ENCODE assay signal across 14 cellular contexts in the genomic region with DNA sequence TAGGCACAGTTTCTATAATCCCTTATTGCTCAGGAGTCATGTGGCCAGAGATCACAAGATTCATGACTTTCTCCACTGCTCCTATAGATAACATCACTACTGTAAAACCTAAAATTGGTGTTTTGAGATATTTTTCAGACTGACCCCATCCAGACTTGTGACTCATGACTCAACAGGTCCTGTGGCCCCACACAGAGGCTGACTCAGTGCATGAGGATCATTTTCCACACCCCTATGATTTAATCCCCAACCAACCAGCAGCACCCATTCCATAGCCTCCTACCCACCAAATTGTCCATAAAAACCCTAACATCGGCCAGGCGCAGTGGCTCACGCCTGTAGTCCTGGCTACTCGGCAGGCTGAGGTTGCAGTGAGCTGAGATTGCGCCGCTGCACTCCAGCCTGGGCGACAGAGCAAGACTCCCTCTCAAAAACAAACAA. TPM values are rescaled to one million over a fixed set of nuclear protein-coding genes. Genes with fewer than 3 reads are reported as not detected.
DNase-seq lines count a peak whose midpoint lies in the region; ATAC-seq, FAIRE-seq and TF ChIP-seq lines count a peak whose summit lies in the region.
"Had no signal": no experiment of that assay in that cellular context is flagged by ENCODE, and none has a peak within 500 bp of the region (broad histone marks: within the 10 kb centered on the region; RNA-seq: fewer than 3 reads in every experiment).

No MANE protein-coding gene starts in this region.

- peak; percentile 88 for FAIRE-seq in astrocyte (lab: Jason Lieb, UNC)

- TF ChIP-seq POLR2A in tibial nerve (IDR thresholded peaks at IDR 0.05) (no peak), esophagus squamous epithelium (IDR thresholded peaks at IDR 0.05) (no peak)

- peaks cover 6% of the 10 kb centered on the region for H3K4me1 Mint-ChIP-seq in astrocyte (ENCODE audit: low read depth, unreplicated experiment)

- H3K9me3 ChIP-seq in astrocyte (ENCODE audit: insufficient read depth, low read depth, low read length) (no peaks in the 10 kb centered on the region), MM.1S (replicated peaks; ENCODE audit: insufficient read depth, low read length) (no peaks in the 10 kb centered on the region), tibial nerve (no peaks in the 10 kb centered on the region), esophagus squamous epithelium (no peaks in the 10 kb centered on the region)
- H3K9me3 ChIP-seq: left ventricle myocardium inferior, right atrium auricular region had no signal

- no peaks in the 10 kb centered on the region for H3K27me3 Mint-ChIP-seq in astrocyte (ENCODE audit: low read depth, unreplicated experiment)
- H3K27me3 Mint-ChIP-seq: effector memory CD8-positive, alpha-beta T cell had no signal

- no peak overlapping the region for H3K27ac ChIP-seq in astrocyte (ENCODE audit: low read depth, low read length)
- H3K27ac ChIP-seq in MM.1S (ENCODE audit: low read length) = no peak overlapping the region
- H3K27ac ChIP-seq in tibial nerve = no peak overlapping the region
- no peak overlapping the region for H3K27ac ChIP-seq in esophagus squamous epithelium
- H3K27ac ChIP-seq: left ventricle myocardium inferior, right atrium auricular region had no signal

- H4K20me1 ChIP-seq in astrocyte (ENCODE audit: insufficient read depth, low read length) (no peaks in the 10 kb centered on the region), MM.1S (ENCODE audit: insufficient read depth, low read length) (no peaks in the 10 kb centered on the region)

- H3K36me3 ChIP-seq in astrocyte (ENCODE audit: insufficient read depth, low read length) = no peaks in the 10 kb centered on the region
- H3K36me3 ChIP-seq in MM.1S (replicated peaks; ENCODE audit: insufficient read depth, low read length) = no peaks in the 10 kb centered on the region
- no peaks in the 10 kb centered on the region for H3K36me3 ChIP-seq in tibial nerve
- no peaks in the 10 kb centered on the region for H3K36me3 ChIP-seq in esophagus squamous epithelium
- H3K36me3 ChIP-seq: left ventricle myocardium inferior, right atrium auricular region had no signal

- no peaks in the 10 kb centered on the region for H3K9me3 Mint-ChIP-seq in astrocyte (ENCODE audit: unreplicated experiment)
- H3K9me3 Mint-ChIP-seq: activated T-cell treated with anti-CD3 and anti-CD28 coated beads, Interleukin-2, amount 50 U/mL, for 4 hours; effector memory CD8-positive, alpha-beta T cell had no signal

- ATAC-seq in GM18909 (IDR thresholded peaks at IDR 0.05; ENCODE audit: poor library complexity, unreplicated experiment) = no peak
- ATAC-seq: effector memory CD8-positive, alpha-beta T cell had no signal

- DNase-seq in Daoy (ENCODE audit: low read depth) (peak; percentile 73), HK-2 (ENCODE audit: unreplicated experiment) (peak; percentile 61), astrocyte (ENCODE audit: low read depth) (peak; percentile 86), iris pigment epithelial cell (ENCODE audit: low read depth) (peak; percentile 78), MM.1S (no peak), tibial nerve (ENCODE audit: low spot score in 2 of 2) (no peak), esophagus squamous epithelium (lab: John Stamatoyannopoulos, UW) (no peak)
- DNase-seq: activated CD4-positive, alpha-beta T cell treated with anti-CD3 and anti-CD28 coated beads for 1 hour; activated T-cell treated with anti-CD3 and anti-CD28 coated beads, Interleukin-2, amount 50 U/mL, for 4 hours; effector memory CD8-positive, alpha-beta T cell; left ventricle myocardium inferior; nephron progenitor cell had no signal

- H3K27ac Mint-ChIP-seq in astrocyte (ENCODE audit: unreplicated experiment) = peak overlapping the region; percentile 70
- H3K27ac Mint-ChIP-seq: effector memory CD8-positive, alpha-beta T cell; nephron progenitor cell had no signal

- no peak for TF ChIP-seq CTCF in astrocyte (IDR thresholded peaks at IDR 0.05; ENCODE audit: insufficient read depth, low read depth, low read length)
- no peak for TF ChIP-seq CTCF in MM.1S (IDR thresholded peaks at IDR 0.05; ENCODE audit: low read length)
- no peak for TF ChIP-seq CTCF in tibial nerve (IDR thresholded peaks at IDR 0.05)
- no peak for TF ChIP-seq CTCF in esophagus squamous epithelium (IDR thresholded peaks at IDR 0.05)

- H3K9ac ChIP-seq in astrocyte (ENCODE audit: low read length) (no peak overlapping the region), MM.1S (ENCODE audit: low read length) (no peak overlapping the region)

- 92 to 93% methylated on average over 5 to 7 of the region's 7 CpGs for WGBS in tibial nerve, 2 donors
- WGBS in esophagus squamous epithelium, 2 donors = 94% methylated on average over 7 of the region's 7 CpGs; no CpG with 5 or more reads in 1 of the 2 donors

- no peak for TF ChIP-seq EP300 in tibial nerve (IDR thresholded peaks at IDR 0.05)

- no peaks in the 10 kb centered on the region for H3K36me3 Mint-ChIP-seq in astrocyte (ENCODE audit: low read depth, unreplicated experiment)

- no peaks in the 10 kb centered on the region for H3F3A ChIP-seq in MM.1S (ENCODE audit: insufficient read depth, low read length)

- H3K27me3 ChIP-seq in astrocyte (ENCODE audit: insufficient read depth, low read length) (no peaks in the 10 kb centered on the region), MM.1S (replicated peaks; ENCODE audit: insufficient read depth, low read length) (no peaks in the 10 kb centered on the region), tibial nerve (no peaks in the 10 kb centered on the region), esophagus squamous epithelium (no peaks in the 10 kb centered on the region)
- H3K27me3 ChIP-seq: right atrium auricular region had no signal

- H2AFZ ChIP-seq in astrocyte (ENCODE audit: low read depth, low read length) (no peak overlapping the region), MM.1S (ENCODE audit: low read length) (no peak overlapping the region)

- H3K4me1 ChIP-seq in astrocyte (ENCODE audit: insufficient read depth, low read length) (no peaks in the 10 kb centered on the region), MM.1S (ENCODE audit: low read length) (no peaks in the 10 kb centered on the region), tibial nerve (no peaks in the 10 kb centered on the region), esophagus squamous epithelium (no peaks in the 10 kb centered on the region)
- H3K4me1 ChIP-seq: left ventricle myocardium inferior, right atrium auricular region had no signal

- no peaks in the 10 kb centered on the region for H3K79me2 ChIP-seq in astrocyte (ENCODE audit: insufficient read depth, low read length)
- no peaks in the 10 kb centered on the region for H3K79me2 ChIP-seq in MM.1S (ENCODE audit: low read length)

- H3K4me3 Mint-ChIP-seq in astrocyte (ENCODE audit: unreplicated experiment) = no peak overlapping the region
- H3K4me3 Mint-ChIP-seq: activated T-cell treated with anti-CD3 and anti-CD28 coated beads, Interleukin-2, amount 50 U/mL, for 4 hours; effector memory CD8-positive, alpha-beta T cell; nephron progenitor cell had no signal

- no peak overlapping the region for H3K4me2 ChIP-seq in astrocyte (ENCODE audit: low read length)
- H3K4me2 ChIP-seq in MM.1S (ENCODE audit: low read depth, low read length) = no peak overlapping the region

- no peak overlapping the region for H3K4me3 ChIP-seq in astrocyte (ENCODE audit: insufficient read depth, low read depth, low read length)
- no peak overlapping the region for H3K4me3 ChIP-seq in MM.1S (ENCODE audit: low read length)
- H3K4me3 ChIP-seq in tibial nerve = no peak overlapping the region
- no peak overlapping the region for H3K4me3 ChIP-seq in esophagus squamous epithelium
- H3K4me3 ChIP-seq: left ventricle myocardium inferior, right atrium auricular region had no signal

- no peaks in the 10 kb centered on the region for H3K9me2 ChIP-seq in MM.1S (replicated peaks; ENCODE audit: insufficient read depth, low read length)

- intact Hi-C loops in esophagus squamous epithelium (cut with DNase I) = no loop called here

RNA-seq across cellular contexts. Expression of a gene that starts 13.2 kb away (rescaled TPM):
- total RNA-seq in Daoy (2014; rRNA removed; shearing (Covaris generic)) = 19.8 and 31.4 TPM in 2 replicates
- total RNA-seq in astrocyte (51.7 and 53.1 TPM in 2 replicates), tibial nerve (10 to 100 TPM; 18.6 to 38.7 (median 30.4) TPM), esophagus squamous epithelium (10 to 100 TPM; 20.0 to 38.5 (median 30.8) TPM)

Comparison
In these comparisons a context has a peak if more than half of its experiments do, and no peak if none do; other contexts are left out.
1. DNase-seq: peak in Daoy (single experiment), HK-2 (single experiment), astrocyte (single experiment) and iris pigment epithelial cell (single experiment); none in MM.1S (single experiment), tibial nerve (0 of 2) and esophagus squamous epithelium (single experiment).